ENCODE assay signal across 9 cellular contexts in genomic region chr18:13223341-13224148, GRCh38. TPM values are rescaled to one million over a fixed set of nuclear protein-coding genes. Genes with fewer than 3 reads are reported as not detected.
DNase-seq lines count a peak whose midpoint lies in the region; ATAC-seq and TF ChIP-seq lines count a peak whose summit lies in the region.
"Had no signal": no experiment of that assay in that cellular context is flagged by ENCODE, and none has a peak within 500 bp of the region (broad histone marks: within the 10 kb centered on the region; RNA-seq: fewer than 3 reads in every experiment).

No MANE protein-coding gene starts in this region.

- H3K27me3 Mint-ChIP-seq in mesothelial cell of epicardium (ENCODE audit: low read depth), result peaks cover 5% of the 10 kb centered on the region

- TF ChIP-seq CTCF in mesothelial cell of epicardium (IDR thresholded peaks at IDR 0.05; ENCODE audit: unreplicated experiment), result no peak

- peaks cover 3% of the 10 kb centered on the region for H3K9me3 Mint-ChIP-seq in mesothelial cell of epicardium

- H3K4me3 Mint-ChIP-seq in mesothelial cell of epicardium, result no peak overlapping the region

- peaks cover 35% of the 10 kb centered on the region for H3K4me1 ChIP-seq in thymus (ENCODE audit: control insufficient read depth, insufficient read depth, low read length)

- WGBS in thymus, result 53% methylated on average over 13 of the region's 13 CpGs

- H3K27ac Mint-ChIP-seq in mesothelial cell of epicardium, result peak overlapping the region; percentile 70

- H3K4me1 Mint-ChIP-seq in mesothelial cell of epicardium, result peaks cover 54% of the 10 kb centered on the region

- no peak for ATAC-seq in GM19397 (IDR thresholded peaks at IDR 0.05; ENCODE audit: unreplicated experiment)
- ATAC-seq in HG03457 (IDR thresholded peaks at IDR 0.05; ENCODE audit: unreplicated experiment), result no peak
- ATAC-seq: K562 had no signal

- peaks cover 2% of the 10 kb centered on the region for H3K36me3 Mint-ChIP-seq in mesothelial cell of epicardium

- no peaks in the 10 kb centered on the region for H3K27me3 ChIP-seq in thymus (ENCODE audit: control insufficient read depth, insufficient read depth)

- H3K9me3 ChIP-seq in thymus (ENCODE audit: control insufficient read depth), result no peaks in the 10 kb centered on the region

- peak overlapping the region; percentile 87 for H3K27ac ChIP-seq in thymus (ENCODE audit: low read depth)

- H3K4me3 ChIP-seq in thymus (ENCODE audit: low read length), result peak overlapping the region; percentile 96
- H3K4me3 ChIP-seq: K562 had no signal

- DNase-seq in SHP77 treated with DMSO at 0.1 percent for 48 hours (lab: John Stamatoyannopoulos, UW), result peak; percentile 70
- DNase-seq in dermis blood vessel endothelial cell, result peak; percentile 35
- DNase-seq in mesothelial cell of epicardium (ENCODE audit: low spot score in 2 of 2, unreplicated experiment in 2 of 2), result peak in 1 of 2 experiments; percentile 30
- no peak for DNase-seq in D341Med (ENCODE audit: low spot score)

- H3K36me3 ChIP-seq in thymus (ENCODE audit: control insufficient read depth, insufficient read depth), result peaks cover 31% of the 10 kb centered on the region

RNA-seq across cellular contexts. Expression of gene LDLRAD4, which starts 5.0 kb away (rescaled TPM):
- total RNA-seq in dermis blood vessel endothelial cell (15.9 and 20.1 TPM in 2 replicates), mesothelial cell of epicardium (26.2 to 29.7 TPM (median 29.2 TPM) in 3 replicates)
- polyA plus RNA-seq in thymus, result 46.9 TPM
- total RNA-seq: K562, NCI-H460 had no signal
